8 cellular contexts compared by ENCODE assay signal in genomic region chr7:41940760-41941343, GRCh38.
A peak's percentile ranks its signal among the peaks of the same experiment; 100 is the strongest.
DNase-seq lines count a peak whose midpoint lies in the region; ATAC-seq and TF ChIP-seq lines count a peak whose summit lies in the region.

No MANE protein-coding gene starts in this region.

- TF ChIP-seq RAD21 in liver (IDR thresholded peaks at IDR 0.05), result peak; percentile 93 to 97

- POLR2A ChIA-PET in activated B cell treated with CpG ODN at 0.5 μM for 24 hours (lab: Charles Lee), result no interaction called here

- CTCF ChIA-PET in activated B cell treated with CpG ODN at 0.5 μM for 24 hours (lab: Charles Lee), result interaction anchor here (0.7 to 1.7 kb wide), 24 partner anchors 8 to 1898 kb away, joined by 3 to 19 read pairs (median 4); no protein-coding TSS in a partner anchor

- DNase-seq in AML-193 (lab: John Stamatoyannopoulos, UW), result peak; percentile 59 to 61
- peak; percentile 22 for DNase-seq in NCI-H2171 (lab: John Stamatoyannopoulos, UW)
- peak; percentile 35 for DNase-seq in activated B cell treated with CpG ODN at 0.5 μM for 24 hours
- peak; percentile 86 for DNase-seq in choroid plexus epithelial cell (ENCODE audit: low read depth)
- DNase-seq in stimulated activated CD8-positive, alpha-beta memory T cell treated with anti-CD3 and anti-CD28 coated beads, Interleukin-12 subunit alpha, Interleukin-12 subunit beta, amount 100 ng/mL, for 1 hour (ENCODE audit: low read depth), result peak; percentile 25

- H3K9me3 Mint-ChIP-seq in activated B cell treated with CpG ODN at 0.5 μM for 24 hours, result no peaks in the 10 kb centered on the region

- peak overlapping the region; percentile 51 for H3K4me3 Mint-ChIP-seq in activated B cell treated with CpG ODN at 0.5 μM for 24 hours

- H3K9me3 ChIP-seq in liver (ENCODE audit: control insufficient read depth in 4 of 4, low read length in 3 of 4), result no peaks in the 10 kb centered on the region

- no peak overlapping the region for H3K27ac Mint-ChIP-seq in activated B cell treated with CpG ODN at 0.5 μM for 24 hours

- H3K27me3 ChIP-seq in liver (ENCODE audit: control insufficient read depth in 4 of 4, insufficient read depth in 4 of 4, low read length in 3 of 4), result no peaks in the 10 kb centered on the region

- 6% methylated on average over 6 of the region's 6 CpGs for WGBS in liver

- TF ChIP-seq CTCF in activated B cell treated with CpG ODN at 0.5 μM for 24 hours (IDR thresholded peaks at IDR 0.05) (no peak), choroid plexus epithelial cell (conservative IDR thresholded peaks at IDR 0.05; ENCODE audit: low read depth, low read length) (peak; percentile 94), liver (IDR thresholded peaks at IDR 0.05; ENCODE audit: low read depth, low read length, missing input control) (peak; percentile 91)

- peaks cover 27% of the 10 kb centered on the region for H3K4me1 Mint-ChIP-seq in activated B cell treated with CpG ODN at 0.5 μM for 24 hours

- peaks cover 3 to 20% (median 15%) of the 10 kb centered on the region in 4 donors for H3K4me1 ChIP-seq in liver (ENCODE audit: control insufficient read depth in 4 of 4, insufficient read depth in 4 of 4, low read length in 3 of 4)

- intact Hi-C loops in activated B cell treated with CpG ODN at 0.5 μM for 24 hours (cut with micrococcal nuclease), result loop anchor here (1.0 kb wide), 2 partner anchors 59 to 1499 kb away; no protein-coding TSS in a partner anchor

- no peak overlapping the region for H3K9ac ChIP-seq in liver (ENCODE audit: low read depth in 1 of 2, low read length in 2 of 2)

- no peaks in the 10 kb centered on the region for H3K36me3 ChIP-seq in liver (ENCODE audit: control insufficient read depth in 4 of 4, insufficient read depth in 3 of 4, low read depth in 1 of 4, low read length in 3 of 4)

- H3K27ac ChIP-seq in liver (ENCODE audit: low read depth in 1 of 2, low read length in 2 of 2), result no peak overlapping the region

- ATAC-seq in GM18867 (IDR thresholded peaks at IDR 0.05; ENCODE audit: unreplicated experiment) (peak; percentile 85), HG03039 (IDR thresholded peaks at IDR 0.05; ENCODE audit: unreplicated experiment) (peak; percentile 73), activated B cell treated with CpG ODN at 0.5 μM for 24 hours (ENCODE audit: low read depth) (peak; percentile 67)

- no peak overlapping the region for H3K4me3 ChIP-seq in choroid plexus epithelial cell (ENCODE audit: low read depth, low read length)
- no peak overlapping the region for H3K4me3 ChIP-seq in liver (ENCODE audit: low read depth in 1 of 3, low read length in 3 of 3)

- peaks cover 5% of the 10 kb centered on the region for H3K27me3 Mint-ChIP-seq in activated B cell treated with CpG ODN at 0.5 μM for 24 hours

- no peaks in the 10 kb centered on the region for H3K36me3 Mint-ChIP-seq in activated B cell treated with CpG ODN at 0.5 μM for 24 hours (ENCODE audit: low read depth)

TF ChIP-seq in liver, 16 proteins besides CTCF, POLR2A, EP300 and RAD21:
- no peak for TF ChIP-seq TAF1 (conservative IDR thresholded peaks at IDR 0.05)
- TF ChIP-seq NR2F2 (IDR thresholded peaks at IDR 0.05), result no peak
- TF ChIP-seq HNF4A (conservative IDR thresholded peaks at IDR 0.05), result peak in 1 of 2 donors; percentile 81
- peak; percentile 21 for TF ChIP-seq HNF4G (IDR thresholded peaks at IDR 0.05)
- no peak for TF ChIP-seq JUND (IDR thresholded peaks at IDR 0.05)
- TF ChIP-seq EGR1 (IDR thresholded peaks at IDR 0.05; ENCODE audit: low read depth in 2 of 2), result no peak
TF ChIP-seq in liver: peak in this region for 2.

Comparison
In these comparisons a context has a peak if more than half of its experiments do, and no peak if none do; other contexts are left out.
1. DNase-seq: peak in every context shown above with its lines; median percentile 86 in choroid plexus epithelial cell; 60 in AML-193; 35 in activated B cell treated with CpG ODN at 0.5 μM for 24 hours; 25 in stimulated activated CD8-positive, alpha-beta memory T cell treated with anti-CD3 and anti-CD28 coated beads, Interleukin-12 subunit alpha, Interleukin-12 subunit beta, amount 100 ng/mL, for 1 hour; 22 in NCI-H2171.